ENCODE assay signal across 31 cellular contexts in genomic region chr6:441126-441920, GRCh38. TPM values are rescaled to one million over a fixed set of nuclear protein-coding genes. Genes with fewer than 3 reads are reported as not detected.
"Had no signal": no experiment of that assay in that cellular context is flagged by ENCODE, and none has a peak within 500 bp of the region (broad histone marks: within the 10 kb centered on the region; RNA-seq: fewer than 3 reads in every experiment).

No MANE protein-coding gene starts in this region.

- H3K4me3 ChIP-seq: gastrocnemius medialis, left lung, neural progenitor cell, ovary, psoas muscle, sigmoid colon, thoracic aorta, tibial nerve, upper lobe of left lung had no signal

- H3K27me3 ChIP-seq: neural progenitor cell, ovary, tibial nerve, upper lobe of left lung had no signal

- FAIRE-seq: colon, kidney, urothelium cell line had no signal

- H3K4me1 ChIP-seq: gastrocnemius medialis, left lung, psoas muscle, sigmoid colon, tibial nerve, upper lobe of left lung had no signal

- H3K9me3 Mint-ChIP-seq: dendritic cell treated with granulocyte-macrophage colony-stimulating factor and Interleukin-4, amounts not matched to agents 40 ng/mL and 50 ng/mL, for 4 days; nephron; stimulated activated naive B cell treated with anti-CD40 and anti-IgM and Interleukin-4, amounts not matched to agents 10 μg/mL and 1 μg/mL and 100 μg/mL, for 72 hours; stimulated activated naive CD8-positive, alpha-beta T cell treated with anti-CD3 and anti-CD28 coated beads, Interleukin-15, Interleukin-2, amounts not matched to agents 100 ng/mL and 50 ng/mL, for 24 hours had no signal

- H3K36me3 ChIP-seq: gastrocnemius medialis, left lung, neural progenitor cell, ovary, sigmoid colon, thoracic aorta, tibial nerve, upper lobe of left lung had no signal

- H3K4me1 Mint-ChIP-seq: endodermal cell, nephron, neural progenitor cell had no signal

- ATAC-seq: esophagus mucosa; gastrocnemius medialis; left lung; naive thymus-derived CD4-positive, alpha-beta T cell; psoas muscle; right cardiac atrium; stimulated activated naive B cell treated with anti-CD40 and anti-IgM and Interleukin-4, amounts not matched to agents 10 μg/mL and 1 μg/mL and 100 μg/mL, for 72 hours had no signal

- H3K27me3 Mint-ChIP-seq: naive thymus-derived CD4-positive, alpha-beta T cell; stimulated activated naive B cell treated with anti-CD40 and anti-IgM and Interleukin-4, amounts not matched to agents 10 μg/mL and 1 μg/mL and 100 μg/mL, for 72 hours; stimulated activated naive CD8-positive, alpha-beta T cell treated with anti-CD3 and anti-CD28 coated beads, Interleukin-15, Interleukin-2, amounts not matched to agents 100 ng/mL and 50 ng/mL, for 24 hours had no signal

- H3K36me3 Mint-ChIP-seq: neural progenitor cell had no signal

- H3K27ac ChIP-seq: epithelial cell of prostate, gastrocnemius medialis, left lung, neural progenitor cell, ovary, psoas muscle, sigmoid colon, thoracic aorta, tibial nerve, upper lobe of left lung had no signal

- H3K4me3 Mint-ChIP-seq: dendritic cell treated with granulocyte-macrophage colony-stimulating factor and Interleukin-4, amounts not matched to agents 40 ng/mL and 50 ng/mL, for 4 days; endodermal cell; naive thymus-derived CD4-positive, alpha-beta T cell; nephron; neural progenitor cell; stimulated activated naive B cell treated with anti-CD40 and anti-IgM and Interleukin-4, amounts not matched to agents 10 μg/mL and 1 μg/mL and 100 μg/mL, for 72 hours; stimulated activated naive CD8-positive, alpha-beta T cell treated with anti-CD3 and anti-CD28 coated beads, Interleukin-15, Interleukin-2, amounts not matched to agents 100 ng/mL and 50 ng/mL, for 24 hours had no signal

- H3K9me3 ChIP-seq: gastrocnemius medialis, left lung, ovary, psoas muscle, sigmoid colon, thoracic aorta, tibial nerve, upper lobe of left lung had no signal

- H3K27ac Mint-ChIP-seq: dendritic cell treated with granulocyte-macrophage colony-stimulating factor and Interleukin-4, amounts not matched to agents 40 ng/mL and 50 ng/mL, for 4 days; endodermal cell; nephron; neural progenitor cell; stimulated activated naive B cell treated with anti-CD40 and anti-IgM and Interleukin-4, amounts not matched to agents 10 μg/mL and 1 μg/mL and 100 μg/mL, for 72 hours; stimulated activated naive CD8-positive, alpha-beta T cell treated with anti-CD3 and anti-CD28 coated beads, Interleukin-15, Interleukin-2, amounts not matched to agents 100 ng/mL and 50 ng/mL, for 24 hours had no signal

- DNase-seq: effector CD8-positive, alpha-beta T cell; endodermal cell; foreskin fibroblast; gastrocnemius medialis; kidney; left lung; mesenchymal stem cell; midbrain; naive thymus-derived CD4-positive, alpha-beta T cell; nucleus accumbens; ovary; posterior cingulate gyrus; psoas muscle; right cardiac atrium; sigmoid colon; stimulated activated CD4-positive, alpha-beta T cell treated with anti-CD3 and anti-CD28 coated beads, Interleukin-4, amount 100 ng/mL, for 4 hours; stimulated activated naive B cell treated with anti-CD40 and anti-IgM and Interleukin-4, amounts not matched to agents 10 μg/mL and 1 μg/mL and 100 μg/mL, for 72 hours had no signal

RNA-seq across cellular contexts. Expression of gene IRF4, which starts 49.8 kb away (rescaled TPM):
- total RNA-seq: endodermal cell, glomerular endothelial cell, lung microvascular endothelial cell, renal cortical epithelial cell had no signal
